In the genomic region with DNA sequence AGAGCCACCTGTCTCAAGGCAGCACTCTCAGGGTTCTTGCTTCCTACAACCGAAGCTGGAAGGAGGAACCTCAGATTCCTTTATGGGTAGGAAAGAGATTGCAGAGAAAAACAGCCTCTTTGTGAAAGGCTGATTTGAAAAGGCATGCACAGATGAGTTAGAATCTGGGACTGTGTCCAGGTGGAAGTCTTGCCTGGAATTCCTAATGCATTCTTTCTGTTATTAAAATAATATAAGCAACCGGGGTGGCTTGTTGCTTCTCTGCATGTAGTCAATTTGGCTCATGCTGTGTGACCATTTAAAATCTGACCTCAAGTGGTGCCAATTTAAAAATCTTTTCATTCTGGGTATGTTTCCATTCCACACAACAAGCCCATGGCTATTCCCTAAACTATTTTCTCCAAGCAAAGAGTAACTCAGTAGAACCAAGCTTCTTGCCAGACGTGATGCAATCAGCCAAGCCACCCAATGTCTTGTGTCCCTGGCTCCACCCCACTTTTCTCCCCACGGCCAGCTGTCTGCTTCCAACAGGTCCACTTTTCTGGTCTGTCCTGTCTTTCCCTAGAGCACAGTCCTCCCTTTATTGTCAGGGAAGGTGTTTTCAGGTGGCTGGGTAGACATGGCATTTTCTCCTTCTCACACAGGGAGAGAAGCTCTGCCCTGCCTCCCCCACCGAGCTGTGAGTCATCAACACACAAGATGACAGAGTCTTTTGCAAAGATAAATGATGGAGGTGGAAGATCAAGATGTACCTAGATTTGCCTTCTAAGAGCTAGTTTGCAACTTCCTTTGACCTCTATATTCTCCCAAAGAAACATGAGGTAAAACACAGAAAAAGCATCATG, we compare ENCODE assay signal across 8 cellular contexts.
DNase-seq lines count a peak whose midpoint lies in the region; ATAC-seq, FAIRE-seq and TF ChIP-seq lines count a peak whose summit lies in the region.

No MANE protein-coding gene starts in this region.

- no peaks in the 10 kb centered on the region for H4K20me1 ChIP-seq in H9 (ENCODE audit: control insufficient read depth, insufficient read depth, insufficient read length)

- H3K27me3 Mint-ChIP-seq in H9 (ENCODE audit: low read depth) (peaks cover 2% of the 10 kb centered on the region; the same call in 1 of the 2 replicates), activated B cell treated with CpG ODN at 0.5 μM for 24 hours (no peaks in the 10 kb centered on the region), type B pancreatic cell (peaks cover 5% of the 10 kb centered on the region)

- intact Hi-C loops in activated B cell treated with CpG ODN at 0.5 μM for 24 hours (cut with micrococcal nuclease) = no loop called here
- intact Hi-C loops in pancreas (cut with DNase I) = no loop called here

- H4K8ac ChIP-seq in H9 (replicated peaks; ENCODE audit: insufficient read length, low read depth, low read length) = no peak overlapping the region

- H2BK15ac ChIP-seq in H9 (ENCODE audit: low read depth, low read length) = no peak overlapping the region

- no peak overlapping the region; the same call in 1 of the 2 replicates for H3K14ac ChIP-seq in H9 (ENCODE audit: insufficient read depth, low read length)

- no peaks in the 10 kb centered on the region for H3K79me1 ChIP-seq in H9 (ENCODE audit: insufficient read depth, low read depth, low read length, poor library complexity, severe bottlenecking)

- H3K27ac ChIP-seq in H9 (ENCODE audit: insufficient read length, low read depth, low read length) (no peak overlapping the region), epithelial cell of prostate (peak overlapping the region; percentile 63), pancreas (peak overlapping the region; percentile 3 to 50 (median 44))

- H3K4me3 Mint-ChIP-seq in H9 (peak overlapping the region in 1 of 2 experiments; percentile 8; a peak in 2 of 5 replicates), activated B cell treated with CpG ODN at 0.5 μM for 24 hours (no peak overlapping the region), type B pancreatic cell (no peak overlapping the region)

- H3K36me3 Mint-ChIP-seq in H9 (ENCODE audit: insufficient read depth in 1 of 3, low read depth in 3 of 3) = no peaks in the 10 kb centered on the region
- no peaks in the 10 kb centered on the region for H3K36me3 Mint-ChIP-seq in activated B cell treated with CpG ODN at 0.5 μM for 24 hours (ENCODE audit: low read depth)
- no peaks in the 10 kb centered on the region for H3K36me3 Mint-ChIP-seq in type B pancreatic cell

- no peak overlapping the region for H3K23ac ChIP-seq in H9 (ENCODE audit: insufficient read length, low read depth, low read length)

- no peak for TF ChIP-seq CTCF in H9 (conservative IDR thresholded peaks at IDR 0.05)
- TF ChIP-seq CTCF in activated B cell treated with CpG ODN at 0.5 μM for 24 hours (IDR thresholded peaks at IDR 0.05) = no peak
- no peak for TF ChIP-seq CTCF in pancreas (IDR thresholded peaks at IDR 0.05)
- no peak for TF ChIP-seq CTCF in type B pancreatic cell (conservative IDR thresholded peaks at IDR 0.05)

- H3K4me1 Mint-ChIP-seq in H9 = peaks cover 25% of the 10 kb centered on the region in 2 experiments
- H3K4me1 Mint-ChIP-seq in activated B cell treated with CpG ODN at 0.5 μM for 24 hours = peaks cover 43% of the 10 kb centered on the region
- H3K4me1 Mint-ChIP-seq in type B pancreatic cell (ENCODE audit: unreplicated experiment) = peaks cover 24% of the 10 kb centered on the region

- H3K79me2 ChIP-seq in H9 (ENCODE audit: insufficient read depth, low read length) = no peaks in the 10 kb centered on the region

- no peak overlapping the region for H3T11ph ChIP-seq in H9 (ENCODE audit: low read length)

- no CpG with 5 or more reads among the region's 5 CpGs for WGBS in H9 (ENCODE audit: extremely low coverage, insufficient read length, low lambda C conversion rate)
- WGBS in pancreas, 2 donors = 40 to 52% methylated on average over 5 of the region's 5 CpGs

- no peak overlapping the region for H3K4ac ChIP-seq in H9 (ENCODE audit: low read depth, low read length)

- no peak overlapping the region for H2BK12ac ChIP-seq in H9 (ENCODE audit: insufficient read length, low read depth, low read length)

- no peaks in the 10 kb centered on the region for H3K23me2 ChIP-seq in H9 (ENCODE audit: insufficient read length, low read depth, low read length, poor library complexity, severe bottlenecking)

- H3K27me3 ChIP-seq in H9 (ENCODE audit: insufficient read depth, low read length) (no peaks in the 10 kb centered on the region), pancreas (no peaks in the 10 kb centered on the region)

- FAIRE-seq in pancreas (lab: Jason Lieb, UNC) = no peak

- H3K36me3 ChIP-seq in pancreas = no peaks in the 10 kb centered on the region

- no peak overlapping the region for H3K56ac ChIP-seq in H9 (ENCODE audit: insufficient read length, low read depth, low read length)

- H3K9me3 Mint-ChIP-seq in H9 (no peaks in the 10 kb centered on the region), activated B cell treated with CpG ODN at 0.5 μM for 24 hours (no peaks in the 10 kb centered on the region), type B pancreatic cell (peaks cover 5% of the 10 kb centered on the region)

- CTCF ChIA-PET in activated B cell treated with CpG ODN at 0.5 μM for 24 hours (lab: Charles Lee) = interaction anchor here (0.7 to 2.4 kb wide), 3 partner anchors 11 to 203 kb away, joined by 3 to 9 read pairs (median 4); no protein-coding TSS in a partner anchor

- no peak overlapping the region for H2BK120ac ChIP-seq in H9 (ENCODE audit: low read depth, low read length, poor library complexity, severe bottlenecking)

- no peak overlapping the region for H2AK5ac ChIP-seq in H9 (ENCODE audit: insufficient read length, low read length)

- H3K9me3 ChIP-seq in H9 (ENCODE audit: control insufficient read depth, low read depth, low read length) (no peaks in the 10 kb centered on the region), pancreas (no peaks in the 10 kb centered on the region)

- DNase-seq in H9 (no peak), activated B cell treated with CpG ODN at 0.5 μM for 24 hours (no peak), epithelial cell of prostate (ENCODE audit: low read depth, low spot score) (peak; percentile 48), pancreas (peak in 4 of 6 donors; percentile 23 to 52 (median 40)), type B pancreatic cell (ENCODE audit: extremely low spot score, unreplicated experiment) (no peak), NCI-H2171 treated with DMSO at 0.1 percent for 48 hours (lab: John Stamatoyannopoulos, UW) (no peak), HK-2 (ENCODE audit: unreplicated experiment) (no peak)

- no peak overlapping the region for H3K4me2 ChIP-seq in H9 (ENCODE audit: insufficient read depth, insufficient read length, low read length)

- H3K18ac ChIP-seq in H9 (ENCODE audit: insufficient read length, low read depth, low read length) = no peak overlapping the region

- POLR2A ChIA-PET in activated B cell treated with CpG ODN at 0.5 μM for 24 hours (lab: Charles Lee) = interaction anchor here (1.1 to 1.2 kb wide), 2 partner anchors 66 to 396 kb away, joined by 3 to 4 read pairs; no protein-coding TSS in a partner anchor

- H3K4me3 ChIP-seq in pancreas = no peak overlapping the region

- peak; percentile 21 for ATAC-seq in activated B cell treated with CpG ODN at 0.5 μM for 24 hours (ENCODE audit: low read depth)
- peak; percentile 54 to 73 (median 68) for ATAC-seq in pancreas
- ATAC-seq in GM19328 (IDR thresholded peaks at IDR 0.05; ENCODE audit: unreplicated experiment) = no peak

- no peak overlapping the region for H2AFZ ChIP-seq in H9 (ENCODE audit: low read length)

- H3K4me1 ChIP-seq in H9 (ENCODE audit: insufficient read depth, low read length) (peaks cover 6% of the 10 kb centered on the region; the same call in 1 of the 2 replicates), pancreas (no peaks in the 10 kb centered on the region)

- no peak overlapping the region for H4K5ac ChIP-seq in H9 (ENCODE audit: insufficient read length, low read depth, low read length)

- H2BK20ac ChIP-seq in H9 (ENCODE audit: low read depth, low read length, poor library complexity, severe bottlenecking) = no peak overlapping the region

- no peak overlapping the region for H2BK5ac ChIP-seq in H9 (ENCODE audit: insufficient read length, low read length)

- no peak overlapping the region for H3K9ac ChIP-seq in H9 (ENCODE audit: extremely low read depth, insufficient read length, low read length)

- H4K91ac ChIP-seq in H9 (ENCODE audit: insufficient read length, low read depth, low read length) = no peak overlapping the region

- H3K27ac Mint-ChIP-seq in H9 (peak overlapping the region; percentile 9 to 45 (median 16); a peak in 5 of 7 replicates), activated B cell treated with CpG ODN at 0.5 μM for 24 hours (no peak overlapping the region), type B pancreatic cell (peak overlapping the region; percentile 73)

Comparison
In these comparisons a context has a peak if more than half of its experiments do, and no peak if none do; other contexts are left out.
1. DNase-seq: peak in epithelial cell of prostate (single experiment) and pancreas (4 of 6); none in H9 (single experiment), activated B cell treated with CpG ODN at 0.5 μM for 24 hours (single experiment), type B pancreatic cell (single experiment), NCI-H2171 treated with DMSO at 0.1 percent for 48 hours (single experiment) and HK-2 (single experiment).